Comparison of ENCODE assay signal across 1 cellular context in the genomic region with DNA sequence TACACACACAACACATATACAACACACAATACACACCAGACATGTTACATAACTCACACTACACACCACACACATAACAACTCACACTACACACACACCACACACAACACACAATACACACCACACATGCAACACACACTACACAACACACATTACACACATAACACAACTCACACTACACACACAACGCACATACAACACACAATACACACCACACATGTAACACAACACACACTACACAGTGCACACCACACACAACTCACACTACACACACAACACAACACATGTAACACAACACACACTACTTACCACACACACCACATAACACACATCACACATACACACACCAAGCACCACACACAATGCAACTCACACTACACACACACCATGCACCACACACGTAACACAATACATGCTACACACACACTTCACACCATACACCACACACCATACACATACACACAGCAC.
TF ChIP-seq lines count a peak whose summit lies in the region.

No MANE protein-coding gene starts in this region.

TF ChIP-seq in HepG2, 621 proteins besides CTCF, POLR2A, EP300 and RAD21 (continued from another document and continues in another):
- TF ChIP-seq, protein P1, sequence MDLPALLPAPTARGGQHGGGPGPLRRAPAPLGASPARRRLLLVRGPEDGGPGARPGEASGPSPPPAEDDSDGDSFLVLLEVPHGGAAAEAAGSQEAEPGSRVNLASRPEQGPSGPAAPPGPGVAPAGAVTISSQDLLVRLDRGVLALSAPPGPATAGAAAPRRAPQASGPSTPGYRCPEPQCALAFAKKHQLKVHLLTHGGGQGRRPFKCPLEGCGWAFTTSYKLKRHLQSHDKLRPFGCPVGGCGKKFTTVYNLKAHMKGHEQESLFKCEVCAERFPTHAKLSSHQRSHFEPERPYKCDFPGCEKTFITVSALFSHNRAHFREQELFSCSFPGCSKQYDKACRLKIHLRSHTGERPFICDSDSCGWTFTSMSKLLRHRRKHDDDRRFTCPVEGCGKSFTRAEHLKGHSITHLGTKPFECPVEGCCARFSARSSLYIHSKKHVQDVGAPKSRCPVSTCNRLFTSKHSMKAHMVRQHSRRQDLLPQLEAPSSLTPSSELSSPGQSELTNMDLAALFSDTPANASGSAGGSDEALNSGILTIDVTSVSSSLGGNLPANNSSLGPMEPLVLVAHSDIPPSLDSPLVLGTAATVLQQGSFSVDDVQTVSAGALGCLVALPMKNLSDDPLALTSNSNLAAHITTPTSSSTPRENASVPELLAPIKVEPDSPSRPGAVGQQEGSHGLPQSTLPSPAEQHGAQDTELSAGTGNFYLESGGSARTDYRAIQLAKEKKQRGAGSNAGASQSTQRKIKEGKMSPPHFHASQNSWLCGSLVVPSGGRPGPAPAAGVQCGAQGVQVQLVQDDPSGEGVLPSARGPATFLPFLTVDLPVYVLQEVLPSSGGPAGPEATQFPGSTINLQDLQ (CRISPR knock-in tag; IDR thresholded peaks at IDR 0.05): no peak
- TF ChIP-seq ZNF282 (IDR thresholded peaks at IDR 0.05; ENCODE audit: partially characterized antibody): peak; percentile 18
- TF ChIP-seq ZBTB21 (CRISPR knock-in tag; IDR thresholded peaks at IDR 0.05): no peak
- TF ChIP-seq MEIS2 (CRISPR knock-in tag; IDR thresholded peaks at IDR 0.05): no peak
- no peak for TF ChIP-seq MATR3 (CRISPR knock-in tag; IDR thresholded peaks at IDR 0.05)
- no peak for TF ChIP-seq ZNF234 (CRISPR knock-in tag; conservative IDR thresholded peaks at IDR 0.05)
- TF ChIP-seq NBN (conservative IDR thresholded peaks at IDR 0.05): 0 out of 2 replicates have a peak, but pooled peaks have one; percentile 56
- no peak for TF ChIP-seq HNRNPK (IDR thresholded peaks at IDR 0.05; ENCODE audit: low read depth, low read length, poor library complexity, severe bottlenecking)
- TF ChIP-seq LCORL (IDR thresholded peaks at IDR 0.05): 0 out of 2 replicates have a peak, but pooled peaks have one; percentile 20
- TF ChIP-seq LCORL (CRISPR knock-in tag; IDR thresholded peaks at IDR 0.05): no peak
- no peak for TF ChIP-seq TAF1 (CRISPR knock-in tag; IDR thresholded peaks at IDR 0.05)
- TF ChIP-seq POLR2AphosphoS5 (IDR thresholded peaks at IDR 0.05; ENCODE audit: low read depth, low read length): no peak
- no peak for TF ChIP-seq ZNF24 (IDR thresholded peaks at IDR 0.05)
- no peak for TF ChIP-seq PHB2 (IDR thresholded peaks at IDR 0.05; ENCODE audit: partially characterized antibody)
- TF ChIP-seq ZFP1 (CRISPR knock-in tag; IDR thresholded peaks at IDR 0.05): no peak
- no peak for TF ChIP-seq HNRNPH1 (optimal IDR thresholded peaks at IDR 0.05; ENCODE audit: low read depth, low read length)
- no peak for TF ChIP-seq MTA1 (CRISPR knock-in tag; IDR thresholded peaks at IDR 0.05; ENCODE audit: borderline replicate concordance)
- no peak for TF ChIP-seq HINFP (CRISPR knock-in tag; IDR thresholded peaks at IDR 0.05; ENCODE audit: low read depth)
- TF ChIP-seq, protein P2, sequence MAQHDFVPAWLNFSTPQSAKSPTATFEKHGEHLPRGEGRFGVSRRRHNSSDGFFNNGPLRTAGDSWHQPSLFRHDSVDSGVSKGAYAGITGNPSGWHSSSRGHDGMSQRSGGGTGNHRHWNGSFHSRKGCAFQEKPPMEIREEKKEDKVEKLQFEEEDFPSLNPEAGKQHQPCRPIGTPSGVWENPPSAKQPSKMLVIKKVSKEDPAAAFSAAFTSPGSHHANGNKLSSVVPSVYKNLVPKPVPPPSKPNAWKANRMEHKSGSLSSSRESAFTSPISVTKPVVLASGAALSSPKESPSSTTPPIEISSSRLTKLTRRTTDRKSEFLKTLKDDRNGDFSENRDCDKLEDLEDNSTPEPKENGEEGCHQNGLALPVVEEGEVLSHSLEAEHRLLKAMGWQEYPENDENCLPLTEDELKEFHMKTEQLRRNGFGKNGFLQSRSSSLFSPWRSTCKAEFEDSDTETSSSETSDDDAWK (CRISPR knock-in tag; IDR thresholded peaks at IDR 0.05): no peak
- TF ChIP-seq, protein P3, sequence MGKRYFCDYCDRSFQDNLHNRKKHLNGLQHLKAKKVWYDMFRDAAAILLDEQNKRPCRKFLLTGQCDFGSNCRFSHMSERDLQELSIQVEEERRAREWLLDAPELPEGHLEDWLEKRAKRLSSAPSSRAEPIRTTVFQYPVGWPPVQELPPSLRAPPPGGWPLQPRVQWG (CRISPR knock-in tag; IDR thresholded peaks at IDR 0.05; ENCODE audit: borderline replicate concordance, low read depth): no peak
- no peak for TF ChIP-seq TRIM24 (CRISPR knock-in tag; IDR thresholded peaks at IDR 0.05)
- no peak for TF ChIP-seq MBNL3 (CRISPR knock-in tag; conservative IDR thresholded peaks at IDR 0.05)
- 0 out of 2 replicates have a peak, but pooled peaks have one; percentile 20 for TF ChIP-seq MNT (IDR thresholded peaks at IDR 0.05)
- TF ChIP-seq NCOA5 (CRISPR knock-in tag; IDR thresholded peaks at IDR 0.05): no peak
- TF ChIP-seq SOX6 (IDR thresholded peaks at IDR 0.05): peak; percentile 71; the same call in 1 of the 2 replicates
- no peak for TF ChIP-seq SOX6 (CRISPR knock-in tag; IDR thresholded peaks at IDR 0.05)
- TF ChIP-seq CREM (IDR thresholded peaks at IDR 0.05): no peak
- TF ChIP-seq CREM (CRISPR knock-in tag; IDR thresholded peaks at IDR 0.05): no peak
- peak; percentile 12; the same call in 1 of the 2 replicates for TF ChIP-seq IKZF1 (IDR thresholded peaks at IDR 0.05)
- no peak for TF ChIP-seq ELF4 (CRISPR knock-in tag; IDR thresholded peaks at IDR 0.05; ENCODE audit: borderline replicate concordance)
- peak; percentile 11; the same call in 1 of the 2 replicates for TF ChIP-seq ATF7 (IDR thresholded peaks at IDR 0.05)
- TF ChIP-seq ATF7 (CRISPR knock-in tag; IDR thresholded peaks at IDR 0.05): no peak
- no peak for TF ChIP-seq ZSCAN29 (CRISPR knock-in tag; conservative IDR thresholded peaks at IDR 0.05)
- no peak for TF ChIP-seq ZNF468 (CRISPR knock-in tag; IDR thresholded peaks at IDR 0.05)
- no peak for TF ChIP-seq SETDB1 (CRISPR knock-in tag; IDR thresholded peaks at IDR 0.05; ENCODE audit: borderline replicate concordance)
- no peak for TF ChIP-seq ZNF275 (CRISPR knock-in tag; IDR thresholded peaks at IDR 0.05; ENCODE audit: borderline replicate concordance)
- TF ChIP-seq ZNF646 (CRISPR knock-in tag; IDR thresholded peaks at IDR 0.05): peak; percentile 93
- peak; percentile 27; the same call in 1 of the 2 replicates for TF ChIP-seq ZNF207 (IDR thresholded peaks at IDR 0.05; ENCODE audit: borderline replicate concordance)
